ENCODE assay signal across 1 cellular context in genomic region chr4:184280104-184280503, GRCh38.
TF ChIP-seq lines count a peak whose summit lies in the region.

No MANE protein-coding gene starts in this region.

TF ChIP-seq in H1, 55 proteins besides CTCF, POLR2A, EP300 and RAD21 (continued from another document):
- TF ChIP-seq ATF3 (IDR thresholded peaks at IDR 0.05; ENCODE audit: insufficient read depth, low read depth, low read length) (no peak), EZH2 (IDR thresholded peaks at IDR 0.05; ENCODE audit: low read depth, low read length, severe bottlenecking) (no peak), KDM5A (IDR thresholded peaks at IDR 0.05; ENCODE audit: low read length) (no peak), PHF8 (conservative IDR thresholded peaks at IDR 0.05; ENCODE audit: low read depth, low read length) (no peak), YY1 (IDR thresholded peaks at IDR 0.05; ENCODE audit: low read depth, low read length) (no peak), E2F6 (IDR thresholded peaks at IDR 0.05) (no peak), SAP30 (IDR thresholded peaks at IDR 0.05; ENCODE audit: insufficient read depth, insufficient replicate concordance, low read length) (no peak)
